8 cellular contexts compared by ENCODE assay signal in the genomic region with DNA sequence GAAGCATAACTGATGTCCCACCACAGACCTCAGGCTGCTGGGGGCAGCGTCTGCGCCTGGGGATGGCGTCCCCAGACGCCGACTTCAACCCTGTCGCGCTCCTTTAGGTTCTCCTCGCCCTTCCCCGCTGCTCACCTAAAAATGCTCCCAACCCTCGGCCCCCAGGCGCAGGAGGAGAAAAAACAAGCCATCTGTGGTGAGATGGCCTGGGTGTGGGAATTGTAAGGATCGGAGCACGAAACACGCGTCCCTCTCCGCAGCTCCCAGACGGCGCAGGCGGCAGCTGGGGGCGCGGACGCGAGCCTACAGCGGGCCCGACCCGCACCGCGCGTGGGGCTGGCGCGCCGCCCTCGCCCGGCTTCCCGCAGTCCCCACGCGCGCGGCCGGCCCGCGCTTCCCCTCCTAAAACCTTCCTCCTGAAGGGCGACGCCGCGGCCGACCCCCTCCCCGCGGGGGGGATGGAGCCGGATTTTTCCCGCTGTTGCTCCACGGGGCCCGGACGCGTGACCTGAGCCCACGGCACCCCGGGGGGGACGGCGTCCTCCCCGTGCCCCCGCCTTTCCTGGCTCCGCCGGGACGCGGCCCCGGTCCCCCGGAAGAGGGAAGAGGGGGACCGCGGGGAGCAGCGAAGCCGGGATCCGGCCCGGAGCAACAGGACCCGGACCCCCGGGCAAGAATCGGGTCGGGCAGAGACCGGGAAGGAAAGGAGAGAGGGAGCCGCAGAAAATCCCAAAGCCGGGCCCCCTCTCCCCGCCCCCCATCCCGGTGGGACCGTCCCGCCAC. TPM values are rescaled to one million over a fixed set of nuclear protein-coding genes. Genes with fewer than 3 reads are reported as not detected.
DNase-seq lines count a peak whose midpoint lies in the region; ATAC-seq and TF ChIP-seq lines count a peak whose summit lies in the region.

No MANE protein-coding gene starts in this region.

- no peaks in the 10 kb centered on the region for H3K9me2 ChIP-seq in GM23248 (ENCODE audit: insufficient read depth)

- H3K9me3 ChIP-seq in GM23248 (ENCODE audit: low read depth) (no peaks in the 10 kb centered on the region), adrenal gland (replicated peaks in 1 of 3) (no peaks in the 10 kb centered on the region), right atrium auricular region (no peaks in the 10 kb centered on the region)

- H3K4me1 ChIP-seq in GM23248 (ENCODE audit: insufficient read depth) (peaks cover 26% of the 10 kb centered on the region), adrenal gland (replicated peaks in 1 of 2) (peaks cover 4 to 6% of the 10 kb centered on the region in 2 donors), right atrium auricular region (no peaks in the 10 kb centered on the region), rectal smooth muscle tissue (ENCODE audit: control insufficient read depth, insufficient read depth, low read length) (peaks cover 3% of the 10 kb centered on the region)

- H3K4me2 ChIP-seq in GM23248 (ENCODE audit: unreplicated experiment), result peak overlapping the region; percentile 95

- TF ChIP-seq POLR2A in adrenal gland (IDR thresholded peaks at IDR 0.05), result no peak

- peak overlapping the region; percentile 98 for H2AFZ ChIP-seq in GM23248

- H4K20me1 ChIP-seq in GM23248 (ENCODE audit: insufficient read depth), result no peaks in the 10 kb centered on the region

- TF ChIP-seq CTCF in adrenal gland (IDR thresholded peaks at IDR 0.05) (no peak), right atrium auricular region (IDR thresholded peaks at IDR 0.05) (no peak)

- no peaks in the 10 kb centered on the region for H3K27me3 ChIP-seq in GM23248 (replicated peaks; ENCODE audit: insufficient read depth)
- no peaks in the 10 kb centered on the region for H3K27me3 ChIP-seq in adrenal gland
- H3K27me3 ChIP-seq in right atrium auricular region, result no peaks in the 10 kb centered on the region
- H3K27me3 ChIP-seq in rectal smooth muscle tissue (ENCODE audit: control insufficient read depth, insufficient read depth, low read length), result no peaks in the 10 kb centered on the region

- H3F3A ChIP-seq in GM23248 (ENCODE audit: insufficient read depth), result peaks cover 39% of the 10 kb centered on the region

- H3K36me3 ChIP-seq in GM23248 (ENCODE audit: low read depth) (no peaks in the 10 kb centered on the region), adrenal gland (replicated peaks in 1 of 2) (no peaks in the 10 kb centered on the region), right atrium auricular region (no peaks in the 10 kb centered on the region), rectal smooth muscle tissue (ENCODE audit: control insufficient read depth, insufficient read depth, low read length) (no peaks in the 10 kb centered on the region)

- H3K9ac ChIP-seq in GM23248, result peak overlapping the region; percentile 82
- H3K9ac ChIP-seq in rectal smooth muscle tissue (ENCODE audit: low read length), result peak overlapping the region; percentile 25

- H3K4me3 ChIP-seq in GM23248, result peak overlapping the region; percentile 87
- H3K4me3 ChIP-seq in adrenal gland, result peak overlapping the region; percentile 51 to 100 (median 84)
- H3K4me3 ChIP-seq in right atrium auricular region, result peak overlapping the region; percentile 81 to 98
- peak overlapping the region; percentile 81 for H3K4me3 ChIP-seq in rectal smooth muscle tissue (ENCODE audit: low read length)

- intact Hi-C loops in adrenal gland (cut with DNase I), result no loop called here

- H3K79me2 ChIP-seq in GM23248 (ENCODE audit: insufficient read depth), result peaks cover 26% of the 10 kb centered on the region

- no peak for ATAC-seq in HG03378 (IDR thresholded peaks at IDR 0.05; ENCODE audit: unreplicated experiment)

- in situ Hi-C loops in GM23248 (cut with MboI), result no loop called here

- DNase-seq in COLO829 (ENCODE audit: low spot score) (peak; percentile 6), GM23248 (peak; percentile 73), OCI-M1 (lab: John Stamatoyannopoulos, UW) (peak; percentile 56), adrenal gland (peak in 5 of 7 donors; percentile 23 to 54 (median 33)), right atrium auricular region (ENCODE audit: low spot score) (no peak), NCI-H1436 treated with DMSO at 0.1 percent for 48 hours (lab: John Stamatoyannopoulos, UW) (no peak)

- H3K27ac ChIP-seq in GM23248 (peak overlapping the region; percentile 83), adrenal gland (peak overlapping the region in 4 of 5 donors; percentile 76 to 94 (median 82)), right atrium auricular region (peak overlapping the region; percentile 83 to 86), rectal smooth muscle tissue (ENCODE audit: low read depth, low read length) (peak overlapping the region; percentile 89)

- WGBS in GM23248 (ENCODE audit: low coverage in 1 of 2, low lambda C conversion rate in 2 of 2, missing lambda C conversion rate in 2 of 2), 2 experiments, result 1 to 2% methylated on average over 25 to 59 of the region's 84 CpGs
- 0 to 2% (median 1%) methylated on average over 32 to 84 of the region's 84 CpGs for WGBS in adrenal gland, 4 donors

RNA-seq across cellular contexts. Expression of a gene that starts 0.6 kb away (rescaled TPM):
- total RNA-seq in GM23248 (2014; rRNA removed; shearing (Covaris generic)), result 23.2 and 31.9 TPM in 2 replicates
- polyA plus RNA-seq in GM23248 (2016; fragmentation: Nextera tagmentation; extraction: Ambion mirVana), result 27.8 and 31.3 TPM in 2 replicates
- total RNA-seq in adrenal gland, result 100 to 1,000 TPM in 1 of 8 donors, 10 to 100 TPM in 7; 50.6 to 101 (median 90.1) TPM
- 10 to 100 TPM; 30.6 to 80.1 (median 47.9) TPM for polyA plus RNA-seq in adrenal gland
- total RNA-seq in right atrium auricular region, result 10 to 100 TPM; 41.9 to 47.2 TPM

Comparison
In these comparisons a context has a peak if more than half of its experiments do, and no peak if none do; other contexts are left out.
1. DNase-seq: peak in COLO829 (single experiment), GM23248 (single experiment), OCI-M1 (single experiment) and adrenal gland (5 of 7); none in right atrium auricular region (single experiment) and NCI-H1436 treated with DMSO at 0.1 percent for 48 hours (single experiment).
2. Peak in every context shown above with its lines, with median percentiles within 50 percentile points of each other: H3K27ac ChIP-seq and H3K4me3 ChIP-seq.